13 cellular contexts compared by ENCODE assay signal in the genomic region with DNA sequence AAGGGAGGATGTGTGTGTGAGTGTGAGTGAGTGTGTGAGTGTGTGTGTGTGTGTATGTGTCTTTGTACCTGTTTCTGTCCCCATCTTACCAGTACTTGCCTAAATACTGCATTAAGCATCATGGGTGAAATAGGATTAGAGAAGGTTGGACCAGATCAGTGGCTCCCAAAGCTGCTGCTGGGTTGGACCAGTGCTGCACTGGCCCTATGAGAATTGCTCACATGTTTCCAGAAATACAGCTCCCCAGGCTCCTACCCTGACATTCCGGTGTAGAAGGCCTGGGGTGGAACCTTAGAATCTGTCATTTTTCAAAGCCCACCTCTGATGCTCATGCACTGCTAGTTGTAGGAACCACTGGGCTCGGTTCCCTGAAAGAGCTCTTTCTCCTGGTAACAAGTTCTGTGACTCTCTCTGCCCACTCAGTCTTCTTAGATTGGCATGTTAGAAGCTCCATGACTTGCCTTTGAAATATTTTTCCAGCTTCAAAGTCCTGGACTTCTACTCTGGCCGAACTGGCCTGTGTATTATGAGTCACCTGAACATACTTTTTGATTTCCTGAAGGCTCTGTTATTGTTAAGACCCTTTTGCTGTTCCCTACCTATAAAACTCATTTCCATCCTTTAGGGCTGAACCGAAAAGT.
DNase-seq lines count a peak whose midpoint lies in the region; ATAC-seq and TF ChIP-seq lines count a peak whose summit lies in the region.
"Had no signal": no experiment of that assay in that cellular context is flagged by ENCODE, and none has a peak within 500 bp of the region (broad histone marks: within the 10 kb centered on the region; RNA-seq: fewer than 3 reads in every experiment).

No MANE protein-coding gene starts in this region.

- H3K4me3 Mint-ChIP-seq in CD14-positive monocyte: no peak overlapping the region
- H3K4me3 Mint-ChIP-seq in osteocyte (ENCODE audit: unreplicated experiment): no peak overlapping the region
- H3K4me3 Mint-ChIP-seq: activated naive CD8-positive, alpha-beta T cell had no signal

- H2AFZ ChIP-seq in OCI-LY1 (ENCODE audit: low read length): no peak overlapping the region
- H2AFZ ChIP-seq in hepatocyte: no peak overlapping the region

- H3K79me2 ChIP-seq in OCI-LY1 (ENCODE audit: insufficient read depth, low read length): peaks cover 16% of the 10 kb centered on the region; the same call in 1 of the 2 replicates
- H3K79me2 ChIP-seq in hepatocyte: peaks cover 41% of the 10 kb centered on the region

- H3K27me3 ChIP-seq in OCI-LY1 (ENCODE audit: insufficient read depth, low read length) (no peaks in the 10 kb centered on the region), hepatocyte (no peaks in the 10 kb centered on the region)
- H3K27me3 ChIP-seq: esophagus muscularis mucosa, vagina had no signal

- H3K9me3 ChIP-seq in OCI-LY1 (ENCODE audit: low read length): no peaks in the 10 kb centered on the region
- H3K9me3 ChIP-seq in hepatocyte (ENCODE audit: low read depth): no peaks in the 10 kb centered on the region
- H3K9me3 ChIP-seq: esophagus muscularis mucosa, vagina had no signal

- no peak for ATAC-seq in HG03159 (IDR thresholded peaks at IDR 0.05; ENCODE audit: unreplicated experiment)

- H3K4me3 ChIP-seq in OCI-LY1 (ENCODE audit: low read depth, low read length, poor library complexity, severe bottlenecking) (no peak overlapping the region), hepatocyte (no peak overlapping the region)
- H3K4me3 ChIP-seq: esophagus muscularis mucosa, vagina had no signal

- H3K27me3 Mint-ChIP-seq in CD14-positive monocyte (ENCODE audit: low read depth in 3 of 3) (peaks cover 0 to 2% (median 2%) of the 10 kb centered on the region in 3 donors), osteocyte (ENCODE audit: unreplicated experiment) (no peaks in the 10 kb centered on the region)
- H3K27me3 Mint-ChIP-seq: activated naive CD8-positive, alpha-beta T cell had no signal

- 84% methylated on average over 4 of the region's 4 CpGs for WGBS in hepatocyte (ENCODE audit: low lambda C conversion rate, missing lambda C conversion rate)

- H3K27ac ChIP-seq in OCI-LY1 (ENCODE audit: low read depth, low read length, poor library complexity, severe bottlenecking) (peak overlapping the region; percentile 71), hepatocyte (no peak overlapping the region)
- H3K27ac ChIP-seq: esophagus muscularis mucosa, vagina had no signal

- peaks cover 30% of the 10 kb centered on the region for H3K36me3 ChIP-seq in OCI-LY1 (ENCODE audit: insufficient read depth, low read length)
- H3K36me3 ChIP-seq in hepatocyte (replicated peaks; ENCODE audit: insufficient read depth, low read depth): no peaks in the 10 kb centered on the region
- H3K36me3 ChIP-seq: esophagus muscularis mucosa, vagina had no signal

- H3F3A ChIP-seq in OCI-LY1 (ENCODE audit: insufficient read depth, low read length): no peaks in the 10 kb centered on the region

- no peak overlapping the region for H3K4me2 ChIP-seq in OCI-LY1 (ENCODE audit: low read length)
- H3K4me2 ChIP-seq in hepatocyte: no peak overlapping the region

- H3K9ac ChIP-seq in OCI-LY1 (ENCODE audit: low read length): no peak overlapping the region

- H3K4me1 ChIP-seq in OCI-LY1 (ENCODE audit: insufficient read depth, low read length, severe bottlenecking): peaks cover 68% of the 10 kb centered on the region
- H3K4me1 ChIP-seq in hepatocyte (ENCODE audit: insufficient read depth): peaks cover 9% of the 10 kb centered on the region

- H4K20me1 ChIP-seq in OCI-LY1 (ENCODE audit: insufficient read depth, low read length): no peaks in the 10 kb centered on the region
- H4K20me1 ChIP-seq in hepatocyte (ENCODE audit: insufficient read depth, poor library complexity, severe bottlenecking): peaks cover 26% of the 10 kb centered on the region

- H3K9me2 ChIP-seq in OCI-LY1 (ENCODE audit: low read depth, low read length) (no peaks in the 10 kb centered on the region), hepatocyte (replicated peaks; ENCODE audit: insufficient read depth) (no peaks in the 10 kb centered on the region)

- H3K36me3 Mint-ChIP-seq in CD14-positive monocyte (peaks cover 8 to 36% of the 10 kb centered on the region in 2 donors), osteocyte (ENCODE audit: unreplicated experiment) (peaks cover 3% of the 10 kb centered on the region)

- intact Hi-C loops in CD14-positive monocyte (cut with micrococcal nuclease): no loop called here

- H3K27ac Mint-ChIP-seq in CD14-positive monocyte (peak overlapping the region in 5 of 7 donors; percentile 10 to 80 (median 27)), osteocyte (ENCODE audit: unreplicated experiment) (no peak overlapping the region)
- H3K27ac Mint-ChIP-seq: activated naive CD8-positive, alpha-beta T cell had no signal

- TF ChIP-seq CTCF in CD14-positive monocyte (IDR thresholded peaks at IDR 0.05): no peak
- TF ChIP-seq CTCF in OCI-LY1 (IDR thresholded peaks at IDR 0.05; ENCODE audit: low read length): no peak
- TF ChIP-seq CTCF in osteocyte (IDR thresholded peaks at IDR 0.05): no peak
- no peak for TF ChIP-seq CTCF in hepatocyte (IDR thresholded peaks at IDR 0.05; ENCODE audit: poor library complexity)

- H3K4me1 Mint-ChIP-seq in CD14-positive monocyte (peaks cover 28% of the 10 kb centered on the region), osteocyte (ENCODE audit: unreplicated experiment) (peaks cover 22% of the 10 kb centered on the region)

- peaks cover 0 to 1% (median 0%) of the 10 kb centered on the region in 7 donors for H3K9me3 Mint-ChIP-seq in CD14-positive monocyte
- no peaks in the 10 kb centered on the region for H3K9me3 Mint-ChIP-seq in osteocyte (ENCODE audit: unreplicated experiment)

- DNase-seq in CD14-positive monocyte (ENCODE audit: low spot score) (no peak), dedifferentiated amniotic fluid mesenchymal stem cell (ENCODE audit: extremely low spot score) (peak; percentile 77), myocyte (ENCODE audit: low read depth) (peak; percentile 26), osteocyte (ENCODE audit: extremely low spot score, unreplicated experiment) (no peak), hepatocyte (ENCODE audit: low spot score) (no peak)
- DNase-seq in stimulated activated CD4-positive, alpha-beta T cell treated with anti-CD3 and anti-CD28 coated beads, Interleukin-4, amount 100 ng/mL, for 1 hour: no peak
- DNase-seq: activated CD4-positive, alpha-beta T cell treated with anti-CD3 and anti-CD28 coated beads, Interleukin-2, amount 50 U/mL, for 4 hours; NCI-H510A had no signal

Comparison
In these comparisons a context has a peak if more than half of its experiments do, and no peak if none do; other contexts are left out.
1. DNase-seq: peak in dedifferentiated amniotic fluid mesenchymal stem cell (single experiment) and myocyte (single experiment); none in CD14-positive monocyte (single experiment), osteocyte (single experiment), stimulated activated CD4-positive, alpha-beta T cell treated with anti-CD3 and anti-CD28 coated beads, Interleukin-4, amount 100 ng/mL, for 1 hour (single experiment) and hepatocyte (single experiment).